Comparison of ENCODE assay signal across 1 cellular context in the genomic region with DNA sequence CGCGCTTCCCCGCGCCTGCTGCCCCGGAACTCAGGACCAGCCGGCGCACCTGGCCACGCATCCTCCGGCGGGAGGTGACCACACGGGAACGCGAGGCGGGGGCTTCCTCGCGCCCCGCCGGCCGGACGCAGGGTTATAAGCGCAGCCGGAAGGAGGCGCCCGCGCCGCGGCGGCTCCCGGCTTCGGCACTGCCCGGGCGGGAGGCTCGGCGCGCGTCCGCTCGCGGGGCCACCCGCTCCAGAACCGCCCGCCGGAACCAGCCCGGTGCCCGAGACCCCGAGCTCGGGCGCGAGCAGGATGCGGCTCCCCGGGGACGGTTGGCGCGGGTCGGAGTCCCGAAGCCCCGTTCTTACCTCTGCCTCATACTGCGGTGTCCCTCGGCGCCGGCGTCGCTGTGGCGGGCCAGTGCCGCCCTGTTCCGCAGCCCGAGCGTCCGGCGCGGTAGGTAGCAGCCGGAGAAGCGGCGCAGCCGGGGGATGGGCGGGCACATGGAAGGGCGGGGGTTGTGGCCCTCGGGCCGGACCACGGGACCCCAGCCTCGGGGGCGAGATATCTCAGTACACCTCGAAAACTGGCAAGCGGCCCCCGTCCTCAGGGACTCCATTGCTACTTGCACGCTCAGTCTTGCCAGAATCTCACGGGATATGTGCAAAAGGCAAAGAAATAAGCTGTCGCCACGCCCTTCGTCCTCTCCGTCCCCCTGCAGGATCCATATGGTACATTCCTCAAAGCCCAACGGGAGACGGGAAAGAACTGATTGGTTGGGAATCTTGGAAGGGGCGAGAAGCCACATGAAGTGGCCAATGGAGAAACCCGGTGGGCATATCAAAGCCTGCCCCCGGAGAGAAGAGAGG.
TF ChIP-seq lines count a peak whose summit lies in the region.

No MANE protein-coding gene starts in this region.

TF ChIP-seq in HepG2, 621 proteins besides CTCF, POLR2A, EP300 and RAD21 (continued from another document and continues in another):
- TF ChIP-seq, protein P1, sequence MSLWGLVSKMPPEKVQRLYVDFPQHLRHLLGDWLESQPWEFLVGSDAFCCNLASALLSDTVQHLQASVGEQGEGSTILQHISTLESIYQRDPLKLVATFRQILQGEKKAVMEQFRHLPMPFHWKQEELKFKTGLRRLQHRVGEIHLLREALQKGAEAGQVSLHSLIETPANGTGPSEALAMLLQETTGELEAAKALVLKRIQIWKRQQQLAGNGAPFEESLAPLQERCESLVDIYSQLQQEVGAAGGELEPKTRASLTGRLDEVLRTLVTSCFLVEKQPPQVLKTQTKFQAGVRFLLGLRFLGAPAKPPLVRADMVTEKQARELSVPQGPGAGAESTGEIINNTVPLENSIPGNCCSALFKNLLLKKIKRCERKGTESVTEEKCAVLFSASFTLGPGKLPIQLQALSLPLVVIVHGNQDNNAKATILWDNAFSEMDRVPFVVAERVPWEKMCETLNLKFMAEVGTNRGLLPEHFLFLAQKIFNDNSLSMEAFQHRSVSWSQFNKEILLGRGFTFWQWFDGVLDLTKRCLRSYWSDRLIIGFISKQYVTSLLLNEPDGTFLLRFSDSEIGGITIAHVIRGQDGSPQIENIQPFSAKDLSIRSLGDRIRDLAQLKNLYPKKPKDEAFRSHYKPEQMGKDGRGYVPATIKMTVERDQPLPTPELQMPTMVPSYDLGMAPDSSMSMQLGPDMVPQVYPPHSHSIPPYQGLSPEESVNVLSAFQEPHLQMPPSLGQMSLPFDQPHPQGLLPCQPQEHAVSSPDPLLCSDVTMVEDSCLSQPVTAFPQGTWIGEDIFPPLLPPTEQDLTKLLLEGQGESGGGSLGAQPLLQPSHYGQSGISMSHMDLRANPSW (CRISPR knock-in tag; IDR thresholded peaks at IDR 0.05; ENCODE audit: borderline replicate concordance) = 0 out of 2 replicates have a peak, but pooled peaks have one; percentile 57
- TF ChIP-seq SP2 (CRISPR knock-in tag; IDR thresholded peaks at IDR 0.05) = peak; percentile 88
- TF ChIP-seq TCF12 (IDR thresholded peaks at IDR 0.05) = no peak
- TF ChIP-seq TCF12 (CRISPR knock-in tag; IDR thresholded peaks at IDR 0.05) = 0 out of 2 replicates have a peak, but pooled peaks have one; percentile 30
- TF ChIP-seq, protein P2, sequence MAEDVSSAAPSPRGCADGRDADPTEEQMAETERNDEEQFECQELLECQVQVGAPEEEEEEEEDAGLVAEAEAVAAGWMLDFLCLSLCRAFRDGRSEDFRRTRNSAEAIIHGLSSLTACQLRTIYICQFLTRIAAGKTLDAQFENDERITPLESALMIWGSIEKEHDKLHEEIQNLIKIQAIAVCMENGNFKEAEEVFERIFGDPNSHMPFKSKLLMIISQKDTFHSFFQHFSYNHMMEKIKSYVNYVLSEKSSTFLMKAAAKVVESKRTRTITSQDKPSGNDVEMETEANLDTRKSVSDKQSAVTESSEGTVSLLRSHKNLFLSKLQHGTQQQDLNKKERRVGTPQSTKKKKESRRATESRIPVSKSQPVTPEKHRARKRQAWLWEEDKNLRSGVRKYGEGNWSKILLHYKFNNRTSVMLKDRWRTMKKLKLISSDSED (CRISPR knock-in tag; IDR thresholded peaks at IDR 0.05) = no peak
- TF ChIP-seq, protein P3, sequence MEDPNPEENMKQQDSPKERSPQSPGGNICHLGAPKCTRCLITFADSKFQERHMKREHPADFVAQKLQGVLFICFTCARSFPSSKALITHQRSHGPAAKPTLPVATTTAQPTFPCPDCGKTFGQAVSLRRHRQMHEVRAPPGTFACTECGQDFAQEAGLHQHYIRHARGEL (CRISPR knock-in tag; IDR thresholded peaks at IDR 0.05) = no peak
- TF ChIP-seq, protein P4, sequence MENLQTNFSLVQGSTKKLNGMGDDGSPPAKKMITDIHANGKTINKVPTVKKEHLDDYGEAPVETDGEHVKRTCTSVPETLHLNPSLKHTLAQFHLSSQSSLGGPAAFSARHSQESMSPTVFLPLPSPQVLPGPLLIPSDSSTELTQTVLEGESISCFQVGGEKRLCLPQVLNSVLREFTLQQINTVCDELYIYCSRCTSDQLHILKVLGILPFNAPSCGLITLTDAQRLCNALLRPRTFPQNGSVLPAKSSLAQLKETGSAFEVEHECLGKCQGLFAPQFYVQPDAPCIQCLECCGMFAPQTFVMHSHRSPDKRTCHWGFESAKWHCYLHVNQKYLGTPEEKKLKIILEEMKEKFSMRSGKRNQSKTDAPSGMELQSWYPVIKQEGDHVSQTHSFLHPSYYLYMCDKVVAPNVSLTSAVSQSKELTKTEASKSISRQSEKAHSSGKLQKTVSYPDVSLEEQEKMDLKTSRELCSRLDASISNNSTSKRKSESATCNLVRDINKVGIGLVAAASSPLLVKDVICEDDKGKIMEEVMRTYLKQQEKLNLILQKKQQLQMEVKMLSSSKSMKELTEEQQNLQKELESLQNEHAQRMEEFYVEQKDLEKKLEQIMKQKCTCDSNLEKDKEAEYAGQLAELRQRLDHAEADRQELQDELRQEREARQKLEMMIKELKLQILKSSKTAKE (CRISPR knock-in tag; IDR thresholded peaks at IDR 0.05; ENCODE audit: borderline replicate concordance) = no peak
- TF ChIP-seq HDAC1 (CRISPR knock-in tag; IDR thresholded peaks at IDR 0.05) = peak; percentile 90
- no peak for TF ChIP-seq MIXL1 (CRISPR knock-in tag; IDR thresholded peaks at IDR 0.05)
- peak; percentile 37; the same call in 1 of the 2 replicates for TF ChIP-seq ZFX (CRISPR knock-in tag; IDR thresholded peaks at IDR 0.05; ENCODE audit: low read depth)
- TF ChIP-seq HOXA9 (CRISPR knock-in tag; IDR thresholded peaks at IDR 0.05; ENCODE audit: borderline replicate concordance) = peak; percentile 70; the same call in 1 of the 2 replicates
- TF ChIP-seq ZNF331 (CRISPR knock-in tag; IDR thresholded peaks at IDR 0.05) = peak; percentile 54; the same call in 1 of the 2 replicates
- peak; percentile 5; the same call in 1 of the 2 replicates for TF ChIP-seq FOSL1 (CRISPR knock-in tag; IDR thresholded peaks at IDR 0.05; ENCODE audit: borderline replicate concordance)
- 0 out of 2 replicates have a peak, but pooled peaks have one; percentile 40 for TF ChIP-seq ZNF431 (CRISPR knock-in tag; IDR thresholded peaks at IDR 0.05; ENCODE audit: borderline replicate concordance, low read depth)
- TF ChIP-seq ONECUT2 (CRISPR knock-in tag; IDR thresholded peaks at IDR 0.05) = 0 out of 2 replicates have a peak, but pooled peaks have one; percentile 10
- TF ChIP-seq, protein P5, sequence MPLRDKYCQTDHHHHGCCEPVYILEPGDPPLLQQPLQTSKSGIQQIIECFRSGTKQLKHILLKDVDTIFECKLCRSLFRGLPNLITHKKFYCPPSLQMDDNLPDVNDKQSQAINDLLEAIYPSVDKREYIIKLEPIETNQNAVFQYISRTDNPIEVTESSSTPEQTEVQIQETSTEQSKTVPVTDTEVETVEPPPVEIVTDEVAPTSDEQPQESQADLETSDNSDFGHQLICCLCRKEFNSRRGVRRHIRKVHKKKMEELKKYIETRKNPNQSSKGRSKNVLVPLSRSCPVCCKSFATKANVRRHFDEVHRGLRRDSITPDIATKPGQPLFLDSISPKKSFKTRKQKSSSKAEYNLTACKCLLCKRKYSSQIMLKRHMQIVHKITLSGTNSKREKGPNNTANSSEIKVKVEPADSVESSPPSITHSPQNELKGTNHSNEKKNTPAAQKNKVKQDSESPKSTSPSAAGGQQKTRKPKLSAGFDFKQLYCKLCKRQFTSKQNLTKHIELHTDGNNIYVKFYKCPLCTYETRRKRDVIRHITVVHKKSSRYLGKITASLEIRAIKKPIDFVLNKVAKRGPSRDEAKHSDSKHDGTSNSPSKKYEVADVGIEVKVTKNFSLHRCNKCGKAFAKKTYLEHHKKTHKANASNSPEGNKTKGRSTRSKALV (CRISPR knock-in tag; IDR thresholded peaks at IDR 0.05) = peak; percentile 85
- peak; percentile 33; the same call in 1 of the 2 replicates for TF ChIP-seq GZF1 (CRISPR knock-in tag; IDR thresholded peaks at IDR 0.05)
- TF ChIP-seq POLR2G (IDR thresholded peaks at IDR 0.05; ENCODE audit: low read depth, low read length) = peak; percentile 92
- TF ChIP-seq, protein P6, sequence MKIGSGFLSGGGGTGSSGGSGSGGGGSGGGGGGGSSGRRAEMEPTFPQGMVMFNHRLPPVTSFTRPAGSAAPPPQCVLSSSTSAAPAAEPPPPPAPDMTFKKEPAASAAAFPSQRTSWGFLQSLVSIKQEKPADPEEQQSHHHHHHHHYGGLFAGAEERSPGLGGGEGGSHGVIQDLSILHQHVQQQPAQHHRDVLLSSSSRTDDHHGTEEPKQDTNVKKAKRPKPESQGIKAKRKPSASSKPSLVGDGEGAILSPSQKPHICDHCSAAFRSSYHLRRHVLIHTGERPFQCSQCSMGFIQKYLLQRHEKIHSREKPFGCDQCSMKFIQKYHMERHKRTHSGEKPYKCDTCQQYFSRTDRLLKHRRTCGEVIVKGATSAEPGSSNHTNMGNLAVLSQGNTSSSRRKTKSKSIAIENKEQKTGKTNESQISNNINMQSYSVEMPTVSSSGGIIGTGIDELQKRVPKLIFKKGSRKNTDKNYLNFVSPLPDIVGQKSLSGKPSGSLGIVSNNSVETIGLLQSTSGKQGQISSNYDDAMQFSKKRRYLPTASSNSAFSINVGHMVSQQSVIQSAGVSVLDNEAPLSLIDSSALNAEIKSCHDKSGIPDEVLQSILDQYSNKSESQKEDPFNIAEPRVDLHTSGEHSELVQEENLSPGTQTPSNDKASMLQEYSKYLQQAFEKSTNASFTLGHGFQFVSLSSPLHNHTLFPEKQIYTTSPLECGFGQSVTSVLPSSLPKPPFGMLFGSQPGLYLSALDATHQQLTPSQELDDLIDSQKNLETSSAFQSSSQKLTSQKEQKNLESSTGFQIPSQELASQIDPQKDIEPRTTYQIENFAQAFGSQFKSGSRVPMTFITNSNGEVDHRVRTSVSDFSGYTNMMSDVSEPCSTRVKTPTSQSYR (CRISPR knock-in tag; IDR thresholded peaks at IDR 0.05; ENCODE audit: borderline replicate concordance) = peak; percentile 81
- 0 out of 2 replicates have a peak, but pooled peaks have one; percentile 14 for TF ChIP-seq ZNF839 (CRISPR knock-in tag; IDR thresholded peaks at IDR 0.05; ENCODE audit: borderline replicate concordance)
- TF ChIP-seq, protein P7, sequence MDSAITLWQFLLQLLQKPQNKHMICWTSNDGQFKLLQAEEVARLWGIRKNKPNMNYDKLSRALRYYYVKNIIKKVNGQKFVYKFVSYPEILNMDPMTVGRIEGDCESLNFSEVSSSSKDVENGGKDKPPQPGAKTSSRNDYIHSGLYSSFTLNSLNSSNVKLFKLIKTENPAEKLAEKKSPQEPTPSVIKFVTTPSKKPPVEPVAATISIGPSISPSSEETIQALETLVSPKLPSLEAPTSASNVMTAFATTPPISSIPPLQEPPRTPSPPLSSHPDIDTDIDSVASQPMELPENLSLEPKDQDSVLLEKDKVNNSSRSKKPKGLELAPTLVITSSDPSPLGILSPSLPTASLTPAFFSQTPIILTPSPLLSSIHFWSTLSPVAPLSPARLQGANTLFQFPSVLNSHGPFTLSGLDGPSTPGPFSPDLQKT (CRISPR knock-in tag; IDR thresholded peaks at IDR 0.05; ENCODE audit: borderline replicate concordance) = 0 out of 2 replicates have a peak, but pooled peaks have one; percentile 49
- TF ChIP-seq, protein P8, sequence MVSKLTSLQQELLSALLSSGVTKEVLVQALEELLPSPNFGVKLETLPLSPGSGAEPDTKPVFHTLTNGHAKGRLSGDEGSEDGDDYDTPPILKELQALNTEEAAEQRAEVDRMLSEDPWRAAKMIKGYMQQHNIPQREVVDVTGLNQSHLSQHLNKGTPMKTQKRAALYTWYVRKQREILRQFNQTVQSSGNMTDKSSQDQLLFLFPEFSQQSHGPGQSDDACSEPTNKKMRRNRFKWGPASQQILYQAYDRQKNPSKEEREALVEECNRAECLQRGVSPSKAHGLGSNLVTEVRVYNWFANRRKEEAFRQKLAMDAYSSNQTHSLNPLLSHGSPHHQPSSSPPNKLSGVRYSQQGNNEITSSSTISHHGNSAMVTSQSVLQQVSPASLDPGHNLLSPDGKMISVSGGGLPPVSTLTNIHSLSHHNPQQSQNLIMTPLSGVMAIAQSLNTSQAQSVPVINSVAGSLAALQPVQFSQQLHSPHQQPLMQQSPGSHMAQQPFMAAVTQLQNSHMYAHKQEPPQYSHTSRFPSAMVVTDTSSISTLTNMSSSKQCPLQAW (CRISPR knock-in tag; IDR thresholded peaks at IDR 0.05) = 0 out of 2 replicates have a peak, but pooled peaks have one; percentile 26
- TF ChIP-seq ZNF20 (CRISPR knock-in tag; IDR thresholded peaks at IDR 0.05) = no peak
- TF ChIP-seq, protein P9, sequence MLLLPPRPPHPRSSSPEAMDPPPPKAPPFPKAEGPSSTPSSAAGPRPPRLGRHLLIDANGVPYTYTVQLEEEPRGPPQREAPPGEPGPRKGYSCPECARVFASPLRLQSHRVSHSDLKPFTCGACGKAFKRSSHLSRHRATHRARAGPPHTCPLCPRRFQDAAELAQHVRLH (CRISPR knock-in tag; IDR thresholded peaks at IDR 0.05; ENCODE audit: borderline replicate concordance, low read depth) = peak; percentile 76; the same call in 1 of the 2 replicates
- 0 out of 2 replicates have a peak, but pooled peaks have one; percentile 37 for TF ChIP-seq FOXM1 (CRISPR knock-in tag; IDR thresholded peaks at IDR 0.05)
- 0 out of 2 replicates have a peak, but pooled peaks have one; percentile 51 for TF ChIP-seq NR1H2 (CRISPR knock-in tag; IDR thresholded peaks at IDR 0.05; ENCODE audit: borderline replicate concordance, low read depth)
- peak; percentile 19; the same call in 1 of the 2 replicates for TF ChIP-seq DMAP1 (CRISPR knock-in tag; IDR thresholded peaks at IDR 0.05)
- peak; percentile 95 for TF ChIP-seq BHLHE40 (IDR thresholded peaks at IDR 0.05; ENCODE audit: low read length)
- TF ChIP-seq ZFP36L2 (CRISPR knock-in tag; IDR thresholded peaks at IDR 0.05) = no peak
- TF ChIP-seq, protein P10, sequence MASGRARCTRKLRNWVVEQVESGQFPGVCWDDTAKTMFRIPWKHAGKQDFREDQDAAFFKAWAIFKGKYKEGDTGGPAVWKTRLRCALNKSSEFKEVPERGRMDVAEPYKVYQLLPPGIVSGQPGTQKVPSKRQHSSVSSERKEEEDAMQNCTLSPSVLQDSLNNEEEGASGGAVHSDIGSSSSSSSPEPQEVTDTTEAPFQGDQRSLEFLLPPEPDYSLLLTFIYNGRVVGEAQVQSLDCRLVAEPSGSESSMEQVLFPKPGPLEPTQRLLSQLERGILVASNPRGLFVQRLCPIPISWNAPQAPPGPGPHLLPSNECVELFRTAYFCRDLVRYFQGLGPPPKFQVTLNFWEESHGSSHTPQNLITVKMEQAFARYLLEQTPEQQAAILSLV (CRISPR knock-in tag; IDR thresholded peaks at IDR 0.05; ENCODE audit: borderline replicate concordance) = peak; percentile 58; the same call in 1 of the 2 replicates
- TF ChIP-seq, protein P11, sequence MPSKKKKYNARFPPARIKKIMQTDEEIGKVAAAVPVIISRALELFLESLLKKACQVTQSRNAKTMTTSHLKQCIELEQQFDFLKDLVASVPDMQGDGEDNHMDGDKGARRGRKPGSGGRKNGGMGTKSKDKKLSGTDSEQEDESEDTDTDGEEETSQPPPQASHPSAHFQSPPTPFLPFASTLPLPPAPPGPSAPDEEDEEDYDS (CRISPR knock-in tag; IDR thresholded peaks at IDR 0.05) = 0 out of 2 replicates have a peak, but pooled peaks have one; percentile 22
- peak; percentile 84 for TF ChIP-seq TBX2 (CRISPR knock-in tag; IDR thresholded peaks at IDR 0.05; ENCODE audit: borderline replicate concordance)
- no peak for TF ChIP-seq SIN3B (IDR thresholded peaks at IDR 0.05; ENCODE audit: low read length)
- no peak for TF ChIP-seq NR2F6 (IDR thresholded peaks at IDR 0.05)
- TF ChIP-seq NR2F6 (CRISPR knock-in tag; IDR thresholded peaks at IDR 0.05) = peak; percentile 26; the same call in 1 of the 2 replicates
- TF ChIP-seq DNMT1 (CRISPR knock-in tag; IDR thresholded peaks at IDR 0.05) = no peak
